ENCODE assay signal across 1 cellular context in genomic region chr6:43457643-43458042, GRCh38.
TF ChIP-seq lines count a peak whose summit lies in the region.

No MANE protein-coding gene starts in this region.

TF ChIP-seq in WTC11, 78 proteins besides CTCF, POLR2A, EP300 and RAD21 (continued from another document):
- TF ChIP-seq ZNF532 (CRISPR knock-in tag; IDR thresholded peaks at IDR 0.05; ENCODE audit: borderline replicate concordance) = no peak
